ENCODE assay signal across 15 cellular contexts in genomic region chr3:16364323-16364722, GRCh38.
DNase-seq lines count a peak whose midpoint lies in the region; ATAC-seq and TF ChIP-seq lines count a peak whose summit lies in the region.
"Had no signal": no experiment of that assay in that cellular context is flagged by ENCODE, and none has a peak within 500 bp of the region (broad histone marks: within the 10 kb centered on the region; RNA-seq: fewer than 3 reads in every experiment).

No MANE protein-coding gene starts in this region.

- DNase-seq in stimulated activated naive CD8-positive, alpha-beta T cell treated with anti-CD3 and anti-CD28 coated beads, Interleukin-15, Interleukin-2, amounts not matched to agents 100 U/mL and 50 U/mL, for 24 hours = no peak
- no peak for DNase-seq in activated B cell treated with CpG ODN at 0.5 μM for 24 hours
- DNase-seq in naive thymus-derived CD4-positive, alpha-beta T cell = no peak
- DNase-seq in germinal center (ENCODE audit: low spot score) = no peak
- no peak for DNase-seq in activated CD4-positive, alpha-beta T cell treated with anti-CD3 and anti-CD28 coated beads, Interleukin-2, amount 50 U/mL, for 48 hours
- DNase-seq: Calu3; CD4-positive, alpha-beta T cell; DMS 273 treated with DMSO at 0.1 percent for 48 hours; H9 had no signal

- no peaks in the 10 kb centered on the region for H3K9me3 ChIP-seq in naive thymus-derived CD4-positive, alpha-beta T cell (ENCODE audit: control insufficient read depth in 2 of 3, low read length in 3 of 3)

- H3K36me3 ChIP-seq in naive thymus-derived CD4-positive, alpha-beta T cell (ENCODE audit: control insufficient read depth in 2 of 3, insufficient read depth in 3 of 3, low read length in 3 of 3) = peaks cover 0 to 52% (median 0%) of the 10 kb centered on the region in 3 experiments

- H3K4me1 ChIP-seq in naive thymus-derived CD4-positive, alpha-beta T cell (ENCODE audit: control insufficient read depth in 2 of 2, insufficient read depth in 2 of 2, low read length in 2 of 2) = no peaks in the 10 kb centered on the region

- no peak overlapping the region for H3K27ac ChIP-seq in naive thymus-derived CD4-positive, alpha-beta T cell (ENCODE audit: low read depth, low read length)

- peak overlapping the region; percentile 22 for H3K27ac Mint-ChIP-seq in stimulated activated naive CD8-positive, alpha-beta T cell treated with anti-CD3 and anti-CD28 coated beads, Interleukin-15, Interleukin-2, amounts not matched to agents 100 ng/mL and 50 ng/mL, for 24 hours
- H3K27ac Mint-ChIP-seq in activated B cell treated with CpG ODN at 0.5 μM for 24 hours = peak overlapping the region; percentile 38
- peak overlapping the region in 4 of 9 donors; percentile 18 to 65 (median 44) for H3K27ac Mint-ChIP-seq in naive thymus-derived CD4-positive, alpha-beta T cell
- H3K27ac Mint-ChIP-seq: B cell; CD4-positive, alpha-beta T cell; GM23338; H9 had no signal

- H3K4me3 ChIP-seq in naive thymus-derived CD4-positive, alpha-beta T cell (ENCODE audit: low read length) = no peak overlapping the region
- H3K4me3 ChIP-seq: GM12878, GM23338 had no signal

- no peak overlapping the region for H3K4me3 Mint-ChIP-seq in stimulated activated naive CD8-positive, alpha-beta T cell treated with anti-CD3 and anti-CD28 coated beads, Interleukin-15, Interleukin-2, amounts not matched to agents 100 ng/mL and 50 ng/mL, for 24 hours
- no peak overlapping the region for H3K4me3 Mint-ChIP-seq in activated B cell treated with CpG ODN at 0.5 μM for 24 hours
- H3K4me3 Mint-ChIP-seq in naive thymus-derived CD4-positive, alpha-beta T cell = no peak overlapping the region
- H3K4me3 Mint-ChIP-seq: B cell; CD4-positive, alpha-beta T cell; GM23338; H9 had no signal

- peaks cover 68% of the 10 kb centered on the region for H3K36me3 Mint-ChIP-seq in stimulated activated naive CD8-positive, alpha-beta T cell treated with anti-CD3 and anti-CD28 coated beads, Interleukin-15, Interleukin-2, amounts not matched to agents 100 ng/mL and 50 ng/mL, for 24 hours (ENCODE audit: low read depth)
- H3K36me3 Mint-ChIP-seq in activated B cell treated with CpG ODN at 0.5 μM for 24 hours (ENCODE audit: low read depth) = peaks cover 82% of the 10 kb centered on the region
- peaks cover 18 to 67% (median 41%) of the 10 kb centered on the region in 5 donors for H3K36me3 Mint-ChIP-seq in naive thymus-derived CD4-positive, alpha-beta T cell

- POLR2A ChIA-PET in activated B cell treated with CpG ODN at 0.5 μM for 24 hours (lab: Charles Lee) = no interaction called here
- POLR2A ChIA-PET in naive thymus-derived CD4-positive, alpha-beta T cell (lab: Charles Lee) = interaction anchor here (0.5 to 0.7 kb wide), 3 partner anchors 14 to 160 kb away, joined by 3 read pairs; no protein-coding TSS in a partner anchor

- peaks cover 50% of the 10 kb centered on the region for H3K4me1 Mint-ChIP-seq in stimulated activated naive CD8-positive, alpha-beta T cell treated with anti-CD3 and anti-CD28 coated beads, Interleukin-15, Interleukin-2, amounts not matched to agents 100 ng/mL and 50 ng/mL, for 24 hours (ENCODE audit: low read depth)
- peaks cover 52% of the 10 kb centered on the region for H3K4me1 Mint-ChIP-seq in activated B cell treated with CpG ODN at 0.5 μM for 24 hours
- peaks cover 13 to 59% (median 46%) of the 10 kb centered on the region in 7 donors for H3K4me1 Mint-ChIP-seq in naive thymus-derived CD4-positive, alpha-beta T cell

- no peak for ATAC-seq in stimulated activated naive CD8-positive, alpha-beta T cell treated with anti-CD3 and anti-CD28 coated beads, Interleukin-15, Interleukin-2, amounts not matched to agents 100 U/mL and 50 U/mL, for 24 hours
- ATAC-seq in activated B cell treated with CpG ODN at 0.5 μM for 24 hours (ENCODE audit: low read depth) (no peak), HG03175 (IDR thresholded peaks at IDR 0.05; ENCODE audit: unreplicated experiment) (no peak)
- ATAC-seq in naive thymus-derived CD4-positive, alpha-beta T cell = peak; percentile 36
- ATAC-seq: GM12878, GM23338, HepG2 had no signal

- no peaks in the 10 kb centered on the region for H3K27me3 Mint-ChIP-seq in stimulated activated naive CD8-positive, alpha-beta T cell treated with anti-CD3 and anti-CD28 coated beads, Interleukin-15, Interleukin-2, amounts not matched to agents 100 ng/mL and 50 ng/mL, for 24 hours
- no peaks in the 10 kb centered on the region for H3K27me3 Mint-ChIP-seq in activated B cell treated with CpG ODN at 0.5 μM for 24 hours
- H3K27me3 Mint-ChIP-seq in naive thymus-derived CD4-positive, alpha-beta T cell = no peaks in the 10 kb centered on the region
- H3K27me3 Mint-ChIP-seq: B cell; CD4-positive, alpha-beta T cell had no signal

- no peaks in the 10 kb centered on the region for H3K9me3 Mint-ChIP-seq in stimulated activated naive CD8-positive, alpha-beta T cell treated with anti-CD3 and anti-CD28 coated beads, Interleukin-15, Interleukin-2, amounts not matched to agents 100 ng/mL and 50 ng/mL, for 24 hours
- H3K9me3 Mint-ChIP-seq in activated B cell treated with CpG ODN at 0.5 μM for 24 hours = no peaks in the 10 kb centered on the region
- peaks cover 0 to 4% (median 0%) of the 10 kb centered on the region in 11 donors for H3K9me3 Mint-ChIP-seq in naive thymus-derived CD4-positive, alpha-beta T cell
- H3K9me3 Mint-ChIP-seq: CD4-positive, alpha-beta T cell; GM23338; H9 had no signal

- H3K27me3 ChIP-seq in naive thymus-derived CD4-positive, alpha-beta T cell (ENCODE audit: control insufficient read depth in 2 of 2, insufficient read depth in 2 of 2, low read length in 2 of 2) = no peaks in the 10 kb centered on the region

- no peak for TF ChIP-seq CTCF in activated B cell treated with CpG ODN at 0.5 μM for 24 hours (IDR thresholded peaks at IDR 0.05)

- CTCF ChIA-PET in activated B cell treated with CpG ODN at 0.5 μM for 24 hours (lab: Charles Lee) = no interaction called here
- CTCF ChIA-PET in naive thymus-derived CD4-positive, alpha-beta T cell (lab: Charles Lee) = interaction anchor here (0.6 kb wide), 1 partner anchor 158 kb away, joined by 3 read pairs; no protein-coding TSS in a partner anchor

- intact Hi-C loops in activated B cell treated with CpG ODN at 0.5 μM for 24 hours (cut with micrococcal nuclease) = no loop called here
- intact Hi-C loops in naive thymus-derived CD4-positive, alpha-beta T cell (cut with micrococcal nuclease) = no loop called here
